Comparison of ENCODE assay signal across 2 cellular contexts in the genomic region with DNA sequence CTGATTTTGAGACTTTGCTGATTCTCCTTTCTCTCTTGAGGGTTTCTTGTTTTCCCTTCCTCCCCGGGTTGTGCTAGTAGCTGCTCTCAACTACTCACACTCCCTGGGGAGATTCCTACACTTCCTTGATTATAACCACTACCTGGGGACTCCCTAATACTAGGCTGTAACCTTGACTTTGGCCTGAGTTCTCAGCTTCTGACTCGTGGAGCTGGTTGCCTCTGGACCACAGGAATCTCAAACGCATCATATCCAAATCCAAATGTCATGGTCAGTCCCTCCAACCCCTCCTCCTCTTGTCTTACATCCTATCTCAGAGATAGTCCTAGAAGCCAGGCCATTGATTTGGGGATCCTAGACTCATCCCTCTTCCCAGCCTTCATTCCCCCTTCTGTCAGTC.
TF ChIP-seq lines count a peak whose summit lies in the region.

No MANE protein-coding gene starts in this region.

TF ChIP-seq in K562, 482 proteins besides CTCF, POLR2A, EP300 and RAD21:
- TF ChIP-seq, protein P1, sequence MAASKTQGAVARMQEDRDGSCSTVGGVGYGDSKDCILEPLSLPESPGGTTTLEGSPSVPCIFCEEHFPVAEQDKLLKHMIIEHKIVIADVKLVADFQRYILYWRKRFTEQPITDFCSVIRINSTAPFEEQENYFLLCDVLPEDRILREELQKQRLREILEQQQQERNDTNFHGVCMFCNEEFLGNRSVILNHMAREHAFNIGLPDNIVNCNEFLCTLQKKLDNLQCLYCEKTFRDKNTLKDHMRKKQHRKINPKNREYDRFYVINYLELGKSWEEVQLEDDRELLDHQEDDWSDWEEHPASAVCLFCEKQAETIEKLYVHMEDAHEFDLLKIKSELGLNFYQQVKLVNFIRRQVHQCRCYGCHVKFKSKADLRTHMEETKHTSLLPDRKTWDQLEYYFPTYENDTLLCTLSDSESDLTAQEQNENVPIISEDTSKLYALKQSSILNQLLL (CRISPR knock-in tag; IDR thresholded peaks at IDR 0.05; ENCODE audit: borderline replicate concordance), result no peak
- TF ChIP-seq ZNF778 (CRISPR knock-in tag; IDR thresholded peaks at IDR 0.05) (no peak), NR2C2 (CRISPR knock-in tag; IDR thresholded peaks at IDR 0.05) (no peak), NR2C2 (tag; IDR thresholded peaks at IDR 0.05) (no peak), POLR2AphosphoS2 (IDR thresholded peaks at IDR 0.05; ENCODE audit: low read length) (no peak), KDM2B (CRISPR knock-in tag; IDR thresholded peaks at IDR 0.05) (no peak), NFE2L1 (tag; IDR thresholded peaks at IDR 0.05; ENCODE audit: borderline replicate concordance, low read depth) (no peak), NFYB (IDR thresholded peaks at IDR 0.05; ENCODE audit: extremely low read depth, insufficient read length) (no peak), ZNF347 (CRISPR knock-in tag; IDR thresholded peaks at IDR 0.05; ENCODE audit: low read depth) (no peak), HNRNPL (IDR thresholded peaks at IDR 0.05; ENCODE audit: low read depth, low read length) (no peak)

TF ChIP-seq in GM12891, 5 proteins besides CTCF, POLR2A, EP300 and RAD21:
- TF ChIP-seq PAX5 (IDR thresholded peaks at IDR 0.05; ENCODE audit: insufficient read depth, low read length, severe bottlenecking), result no peak
- TF ChIP-seq TAF1 (IDR thresholded peaks at IDR 0.05; ENCODE audit: low read depth, low read length), result no peak
- no peak for TF ChIP-seq POU2F2 (IDR thresholded peaks at IDR 0.05; ENCODE audit: low read depth, low read length)
- no peak for TF ChIP-seq SPI1 (IDR thresholded peaks at IDR 0.05; ENCODE audit: low read depth, low read length)
- TF ChIP-seq POLR2AphosphoS5 (IDR thresholded peaks at IDR 0.05; ENCODE audit: low read depth, low read length), result no peak
